8 cellular contexts compared by ENCODE assay signal in the genomic region with DNA sequence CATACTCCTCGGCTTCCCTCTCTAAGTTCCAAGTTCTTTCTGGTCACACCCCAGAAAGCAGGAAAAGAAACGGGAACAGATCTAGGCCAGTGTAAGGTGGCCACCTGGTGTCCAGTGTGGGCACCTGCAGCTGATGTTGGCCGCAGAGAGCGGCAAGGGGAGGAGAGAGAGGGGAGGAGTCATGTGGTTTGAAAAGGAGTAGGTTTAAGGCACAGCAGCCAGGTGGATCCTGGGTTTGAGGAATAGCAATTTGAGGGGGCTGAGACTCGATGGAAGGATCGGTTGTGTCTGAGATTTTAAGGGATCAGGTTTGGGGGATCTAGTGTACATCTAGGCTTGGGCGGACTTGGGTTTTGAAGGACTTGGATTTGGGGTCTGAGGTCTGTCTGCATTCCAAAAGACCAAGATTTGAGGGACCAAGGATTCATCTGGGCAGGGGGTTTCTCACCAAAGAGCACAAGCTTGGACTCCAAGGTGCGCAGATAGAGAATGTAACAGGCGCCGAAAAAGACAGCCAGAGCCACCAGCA. TPM values are rescaled to one million over a fixed set of nuclear protein-coding genes. Genes with fewer than 3 reads are reported as not detected.
A peak's percentile ranks its signal among the peaks of the same experiment; 100 is the strongest.
DNase-seq lines count a peak whose midpoint lies in the region; ATAC-seq and TF ChIP-seq lines count a peak whose summit lies in the region.

No MANE protein-coding gene starts in this region.

- H3K4me3 ChIP-seq in foreskin fibroblast (ENCODE audit: low read depth in 1 of 2, low read length in 2 of 2), result peak overlapping the region; percentile 94 to 100

- peak overlapping the region; percentile 95 for H3K4me3 Mint-ChIP-seq in activated T-helper 2 cell treated with anti-CD3 and anti-CD28 coated beads, Interferon-gamma antibody, Interleukin-2, Interleukin-4, amounts not matched to agents 10 μg/mL and 5 μg/mL and 100 μg/mL, durations not matched to agents 14 hours and 24 hours and 36 hours (ENCODE audit: low read depth)
- H3K4me3 Mint-ChIP-seq in natural killer cell treated with Interleukin-12 subunit alpha and Interleukin-12 subunit beta and Interleukin-15 and Interleukin-18, amount 100 ng/mL, for 72 hours, result peak overlapping the region; percentile 83

- H3K4me1 Mint-ChIP-seq in activated T-helper 2 cell treated with anti-CD3 and anti-CD28 coated beads, Interferon-gamma antibody, Interleukin-2, Interleukin-4, amounts not matched to agents 10 μg/mL and 5 μg/mL and 100 μg/mL, durations not matched to agents 14 hours and 24 hours and 36 hours (ENCODE audit: low read depth), result peaks cover 11% of the 10 kb centered on the region
- peaks cover 15 to 20% of the 10 kb centered on the region in 2 donors for H3K4me1 Mint-ChIP-seq in natural killer cell treated with Interleukin-12 subunit alpha and Interleukin-12 subunit beta and Interleukin-15 and Interleukin-18, amount 100 ng/mL, for 72 hours (ENCODE audit: low read depth in 2 of 2)

- intact Hi-C loops in activated T-helper 2 cell treated with anti-CD3 and anti-CD28 coated beads, Interferon-gamma antibody, Interleukin-2, Interleukin-4, amounts not matched to agents 10 μg/mL and 5 μg/mL and 100 μg/mL, durations not matched to agents 14 hours and 24 hours and 36 hours (cut with micrococcal nuclease), result loop anchor here (2.0 kb wide), 1 partner anchor 77 kb away; no protein-coding TSS in a partner anchor

- TF ChIP-seq CTCF in foreskin fibroblast (IDR thresholded peaks at IDR 0.05; ENCODE audit: low read depth, low read length), result peak; percentile 90

- no peaks in the 10 kb centered on the region for H3K36me3 Mint-ChIP-seq in activated T-helper 2 cell treated with anti-CD3 and anti-CD28 coated beads, Interferon-gamma antibody, Interleukin-2, Interleukin-4, amounts not matched to agents 10 μg/mL and 5 μg/mL and 100 μg/mL, durations not matched to agents 14 hours and 24 hours and 36 hours (ENCODE audit: low read depth)
- H3K36me3 Mint-ChIP-seq in natural killer cell treated with Interleukin-12 subunit alpha and Interleukin-12 subunit beta and Interleukin-15 and Interleukin-18, amount 100 ng/mL, for 72 hours, result no peaks in the 10 kb centered on the region

- no peaks in the 10 kb centered on the region for H3K9me3 Mint-ChIP-seq in activated T-helper 2 cell treated with anti-CD3 and anti-CD28 coated beads, Interferon-gamma antibody, Interleukin-2, Interleukin-4, amounts not matched to agents 10 μg/mL and 5 μg/mL and 100 μg/mL, durations not matched to agents 14 hours and 24 hours and 36 hours
- no peaks in the 10 kb centered on the region for H3K9me3 Mint-ChIP-seq in natural killer cell treated with Interleukin-12 subunit alpha and Interleukin-12 subunit beta and Interleukin-15 and Interleukin-18, amount 100 ng/mL, for 72 hours

- H3K27ac Mint-ChIP-seq in activated T-helper 2 cell treated with anti-CD3 and anti-CD28 coated beads, Interferon-gamma antibody, Interleukin-2, Interleukin-4, amounts not matched to agents 10 μg/mL and 5 μg/mL and 100 μg/mL, durations not matched to agents 14 hours and 24 hours and 36 hours, result peak overlapping the region; percentile 67
- peak overlapping the region; percentile 72 to 89 for H3K27ac Mint-ChIP-seq in natural killer cell treated with Interleukin-12 subunit alpha and Interleukin-12 subunit beta and Interleukin-15 and Interleukin-18, amount 100 ng/mL, for 72 hours

- H3K27me3 Mint-ChIP-seq in activated T-helper 2 cell treated with anti-CD3 and anti-CD28 coated beads, Interferon-gamma antibody, Interleukin-2, Interleukin-4, amounts not matched to agents 10 μg/mL and 5 μg/mL and 100 μg/mL, durations not matched to agents 14 hours and 24 hours and 36 hours (ENCODE audit: low read depth), result no peaks in the 10 kb centered on the region
- H3K27me3 Mint-ChIP-seq in natural killer cell treated with Interleukin-12 subunit alpha and Interleukin-12 subunit beta and Interleukin-15 and Interleukin-18, amount 100 ng/mL, for 72 hours, result no peaks in the 10 kb centered on the region

- ATAC-seq in HG03025 (IDR thresholded peaks at IDR 0.05; ENCODE audit: low FRiP score, unreplicated experiment), result peak; percentile 19
- ATAC-seq in natural killer cell treated with Interleukin-12 subunit alpha and Interleukin-12 subunit beta and Interleukin-15 and Interleukin-18, amount 100 ng/mL, for 72 hours, result peak; percentile 50 to 51
- no peak for ATAC-seq in GM21360 (IDR thresholded peaks at IDR 0.05; ENCODE audit: unreplicated experiment)

- peak; percentile 72 for DNase-seq in DMS153 treated with DMSO at 0.1 percent for 48 hours (lab: John Stamatoyannopoulos, UW; ENCODE audit: unreplicated experiment)
- DNase-seq in NCI-H748 treated with DMSO at 0.1 percent for 48 hours (lab: John Stamatoyannopoulos, UW), result peak; percentile 92
- peak; percentile 27 for DNase-seq in activated T-helper 2 cell treated with anti-CD3 and anti-CD28 coated beads, Interferon-gamma antibody, Interleukin-2, Interleukin-4, amounts not matched to agents 10 μg/mL and 5 μg/mL and 100 μg/mL, durations not matched to agents 14 hours and 24 hours and 36 hours (ENCODE audit: low spot score)
- DNase-seq in foreskin fibroblast, result peak; percentile 78 to 94
- no peak for DNase-seq in natural killer cell treated with Interleukin-12 subunit alpha and Interleukin-12 subunit beta and Interleukin-15 and Interleukin-18, amount 100 ng/mL, for 72 hours (ENCODE audit: low spot score)
- DNase-seq in GM19238 (ENCODE audit: insufficient read length, low spot score), result no peak

RNA-seq across cellular contexts. Expression of gene RABAC1, which starts 1.2 kb away (rescaled TPM):
- 54.0 and 57.6 TPM in 2 replicates for total RNA-seq in activated T-helper 2 cell treated with anti-CD3 and anti-CD28 coated beads, Interferon-gamma antibody, Interleukin-2, Interleukin-4, amounts not matched to agents 10 μg/mL and 5 μg/mL and 100 μg/mL, durations not matched to agents 14 hours and 24 hours and 36 hours
- total RNA-seq in natural killer cell treated with Interleukin-12 subunit alpha and Interleukin-12 subunit beta and Interleukin-15 and Interleukin-18, amount 100 ng/mL, for 72 hours, result 10 to 100 TPM; 79.6 to 89.7 TPM

RNA-seq across cellular contexts. Expression of gene ERFL, which starts 29.7 kb away (rescaled TPM):
- total RNA-seq in activated T-helper 2 cell treated with anti-CD3 and anti-CD28 coated beads, Interferon-gamma antibody, Interleukin-2, Interleukin-4, amounts not matched to agents 10 μg/mL and 5 μg/mL and 100 μg/mL, durations not matched to agents 14 hours and 24 hours and 36 hours, result 2.1 and 2.3 TPM in 2 replicates
- total RNA-seq in natural killer cell treated with Interleukin-12 subunit alpha and Interleukin-12 subunit beta and Interleukin-15 and Interleukin-18, amount 100 ng/mL, for 72 hours, result under 1 TPM; 0.67 TPM

RNA-seq across cellular contexts. Expression of gene ATP1A3, which starts 36.1 kb away (rescaled TPM):
- 0.97 and 1.7 TPM in 2 replicates for total RNA-seq in activated T-helper 2 cell treated with anti-CD3 and anti-CD28 coated beads, Interferon-gamma antibody, Interleukin-2, Interleukin-4, amounts not matched to agents 10 μg/mL and 5 μg/mL and 100 μg/mL, durations not matched to agents 14 hours and 24 hours and 36 hours
- 1 to 10 TPM; 2.0 to 4.2 TPM for total RNA-seq in natural killer cell treated with Interleukin-12 subunit alpha and Interleukin-12 subunit beta and Interleukin-15 and Interleukin-18, amount 100 ng/mL, for 72 hours

Comparison
In these comparisons a context has a peak if more than half of its experiments do, and no peak if none do; other contexts are left out.
1. DNase-seq: peak in DMS153 treated with DMSO at 0.1 percent for 48 hours (single experiment), NCI-H748 treated with DMSO at 0.1 percent for 48 hours (single experiment), activated T-helper 2 cell treated with anti-CD3 and anti-CD28 coated beads, Interferon-gamma antibody, Interleukin-2, Interleukin-4, amounts not matched to agents 10 μg/mL and 5 μg/mL and 100 μg/mL, durations not matched to agents 14 hours and 24 hours and 36 hours (single experiment) and foreskin fibroblast (2 of 2); none in natural killer cell treated with Interleukin-12 subunit alpha and Interleukin-12 subunit beta and Interleukin-15 and Interleukin-18, amount 100 ng/mL, for 72 hours (single experiment) and GM19238 (single experiment).